In genomic region chr5:179862891-179863290, GRCh38 we compare ENCODE assay signal across 35 cellular contexts.
"Had no signal": no experiment of that assay in that cellular context is flagged by ENCODE, and none has a peak within 500 bp of the region (broad histone marks: within the 10 kb centered on the region; RNA-seq: fewer than 3 reads in every experiment).

No MANE protein-coding gene starts in this region.

- H3K27ac Mint-ChIP-seq: activated CD4-positive, alpha-beta memory T cell treated with anti-CD3 and anti-CD28 coated beads, Interleukin-2, amount 10 ng/mL, durations not matched to agents 7 days and 5 days; activated CD8-positive, alpha-beta memory T cell treated with anti-CD3 and anti-CD28 coated beads, Interleukin-2, amount 10 ng/mL, durations not matched to agents 7 days and 5 days; activated naive CD4-positive, alpha-beta T cell treated with anti-CD3 and anti-CD28 coated beads, Interleukin-2, amount 50 U/mL, for 24 hours; activated naive CD8-positive, alpha-beta T cell treated with anti-CD3 and anti-CD28 coated beads, Interleukin-2, amount 10 ng/mL, durations not matched to agents 7 days and 5 days had no signal

- H3K4me3 ChIP-seq: ascending aorta, cardiac muscle cell, PC-9 had no signal

- H2AFZ ChIP-seq: PC-9 had no signal

- H3K9me3 Mint-ChIP-seq: activated CD4-positive, alpha-beta memory T cell treated with anti-CD3 and anti-CD28 coated beads, Interleukin-2, amount 10 ng/mL, durations not matched to agents 7 days and 5 days; activated naive CD4-positive, alpha-beta T cell treated with anti-CD3 and anti-CD28 coated beads, Interleukin-2, amount 50 U/mL, for 24 hours; activated naive CD8-positive, alpha-beta T cell treated with anti-CD3 and anti-CD28 coated beads, Interleukin-2, amount 10 ng/mL, durations not matched to agents 7 days and 5 days had no signal

- H3K27me3 ChIP-seq: ascending aorta, cardiac muscle cell had no signal

- H3K27me3 Mint-ChIP-seq: activated CD4-positive, alpha-beta memory T cell treated with anti-CD3 and anti-CD28 coated beads, Interleukin-2, amount 10 ng/mL, durations not matched to agents 7 days and 5 days; activated CD8-positive, alpha-beta memory T cell treated with anti-CD3 and anti-CD28 coated beads, Interleukin-2, amount 10 ng/mL, durations not matched to agents 7 days and 5 days; activated naive CD4-positive, alpha-beta T cell treated with anti-CD3 and anti-CD28 coated beads, Interleukin-2, amount 50 U/mL, for 24 hours; activated naive CD8-positive, alpha-beta T cell treated with anti-CD3 and anti-CD28 coated beads, Interleukin-2, amount 10 ng/mL, durations not matched to agents 7 days and 5 days had no signal

- H3K4me3 Mint-ChIP-seq: activated CD4-positive, alpha-beta memory T cell treated with anti-CD3 and anti-CD28 coated beads, Interleukin-2, amount 10 ng/mL, durations not matched to agents 7 days and 5 days; activated CD8-positive, alpha-beta memory T cell treated with anti-CD3 and anti-CD28 coated beads, Interleukin-2, amount 10 ng/mL, durations not matched to agents 7 days and 5 days; activated naive CD4-positive, alpha-beta T cell treated with anti-CD3 and anti-CD28 coated beads, Interleukin-2, amount 50 U/mL, for 24 hours; activated naive CD8-positive, alpha-beta T cell treated with anti-CD3 and anti-CD28 coated beads, Interleukin-2, amount 10 ng/mL, durations not matched to agents 7 days and 5 days had no signal

- ATAC-seq: activated CD8-positive, alpha-beta memory T cell treated with anti-CD3 and anti-CD28 coated beads, Interleukin-2, amount 10 ng/mL, durations not matched to agents 7 days and 5 days; Right ventricle myocardium inferior had no signal

- H3K9me3 ChIP-seq: ascending aorta had no signal

- DNase-seq: activated CD4-positive, alpha-beta memory T cell treated with anti-CD3 and anti-CD28 coated beads, Interleukin-2, amount 10 ng/mL, durations not matched to agents 7 days and 5 days; activated CD4-positive, alpha-beta T cell treated with anti-CD3 and anti-CD28 coated beads for 1 hour; activated CD4-positive, alpha-beta T cell treated with anti-CD3 and anti-CD28 coated beads for 48 hours; activated CD4-positive, CD25-positive, alpha-beta regulatory T cell; activated CD8-positive, alpha-beta memory T cell treated with anti-CD3 and anti-CD28 coated beads for 24 hours; activated CD8-positive, alpha-beta memory T cell treated with anti-CD3 and anti-CD28 coated beads, Interleukin-2, amount 10 ng/mL, durations not matched to agents 7 days and 5 days; activated CD8-positive, alpha-beta memory T cell treated with anti-CD3 and anti-CD28 coated beads, Interleukin-2, amount 50 U/mL, for 48 hours; activated effector memory CD4-positive, alpha-beta T cell treated with Interleukin-2 at 50 U/mL for 16 hours; activated naive CD8-positive, alpha-beta T cell treated with anti-CD3 and anti-CD28 coated beads, Interleukin-2, amount 10 ng/mL, durations not matched to agents 7 days and 5 days; activated T-cell treated with anti-CD3 and anti-CD28 coated beads, Interleukin-2, amount 50 U/mL, for 48 hours; amygdala; Kasumi-1; KG1; MM.1S; MV-4-11; NCI-H1092; NCI-H1436 treated with DMSO at 0.1 percent for 48 hours; NCI-H1694 treated with DMSO at 0.1 percent for 48 hours; NCI-H2029; NCI-H345; NCI-H526; NCI-H748 treated with DMSO at 0.1 percent for 48 hours; NK-92 treated with Interleukin-12 subunit alpha and Interleukin-12 subunit beta, amount 100 ng/mL, for 24 hours; PC-9; SIG-M5; SW 1271; T-helper 1 cell; T-helper 2 cell; T-helper 9 cell; WERI-Rb-1 had no signal

- H3K36me3 ChIP-seq: WERI-Rb-1 had no signal

- H3K27ac ChIP-seq: ascending aorta, cardiac muscle cell, PC-9, RWPE1, WERI-Rb-1 had no signal

- H3K4me2 ChIP-seq: PC-9 had no signal
